Comparison of ENCODE assay signal across 12 cellular contexts in genomic region chr15:75718326-75718725, GRCh38. TPM values are rescaled to one million over a fixed set of nuclear protein-coding genes. Genes with fewer than 3 reads are reported as not detected.
A peak's percentile ranks its signal among the peaks of the same experiment; 100 is the strongest.
DNase-seq lines count a peak whose midpoint lies in the region; ATAC-seq and TF ChIP-seq lines count a peak whose summit lies in the region.
"Had no signal": no experiment of that assay in that cellular context is flagged by ENCODE, and none has a peak within 500 bp of the region (broad histone marks: within the 10 kb centered on the region; RNA-seq: fewer than 3 reads in every experiment).

No MANE protein-coding gene starts in this region.

- no peaks in the 10 kb centered on the region for H3K27me3 ChIP-seq in colonic mucosa

- CTCF ChIA-PET in HEK293 (lab: Yijun Ruan, JAX) = interaction anchor here (0.6 kb wide), 1 partner anchor 14 kb away, joined by 4 read pairs; no protein-coding TSS in a partner anchor

- POLR2A ChIA-PET in HEK293 (lab: Yijun Ruan, JAX) = no interaction called here

- H3K4me1 ChIP-seq in HEK293 (ENCODE audit: control insufficient read depth, insufficient read depth, low read length) = no peaks in the 10 kb centered on the region; the same call in 1 of the 2 replicates
- H3K4me1 ChIP-seq in colonic mucosa = peaks cover 6% of the 10 kb centered on the region

- H3K27ac ChIP-seq in HEK293 (ENCODE audit: extremely low read depth, low read depth, low read length) (no peak overlapping the region), colonic mucosa (no peak overlapping the region)
- H3K27ac ChIP-seq: left lung, WERI-Rb-1 had no signal

- intact Hi-C loops in colonic mucosa (cut with DNase I) = no loop called here

- H3K4me3 ChIP-seq in HEK293 (ENCODE audit: low read depth, low read length) (no peak overlapping the region), fibroblast of pulmonary artery (replicated peaks; ENCODE audit: low read depth, low read length) (no peak overlapping the region), colonic mucosa (no peak overlapping the region)
- H3K4me3 ChIP-seq: left lung had no signal

- no peaks in the 10 kb centered on the region for H3K36me3 ChIP-seq in HEK293 (ENCODE audit: control insufficient read depth in 2 of 2, insufficient read depth in 1 of 2, low read length in 2 of 2)
- H3K36me3 ChIP-seq in colonic mucosa = no peaks in the 10 kb centered on the region
- H3K36me3 ChIP-seq: left lung, WERI-Rb-1 had no signal

- TF ChIP-seq CTCF in HEK293 (tag by site-specific recombination; IDR thresholded peaks at IDR 0.05) (no peak), fibroblast of pulmonary artery (IDR thresholded peaks at IDR 0.05; ENCODE audit: low read length, missing control alignments) (no peak), colonic mucosa (IDR thresholded peaks at IDR 0.05) (no peak)

- DNase-seq in T1000 (lab: John Stamatoyannopoulos, UW) (peak; percentile 43), fibroblast of pulmonary artery (ENCODE audit: low read depth) (peak; percentile 66), stromal cell of bone marrow (ENCODE audit: low read depth) (peak; percentile 51), Ammon's horn (ENCODE audit: low spot score) (no peak), colonic mucosa (no peak)
- no peak for DNase-seq in activated CD4-positive, alpha-beta T cell treated with anti-CD3 and anti-CD28 coated beads, Interleukin-2, amount 50 U/mL, for 4 hours
- DNase-seq: H9, NCI-H345, WERI-Rb-1 had no signal

- H3K9me3 ChIP-seq in HEK293 (ENCODE audit: control insufficient read depth, insufficient read depth, low read depth, low read length) (no peaks in the 10 kb centered on the region), colonic mucosa (no peaks in the 10 kb centered on the region)
- H3K9me3 ChIP-seq: left lung had no signal

- no peak overlapping the region for H3K9ac ChIP-seq in colonic mucosa (ENCODE audit: low read depth in 2 of 2, low read length in 2 of 2)

- ATAC-seq in GM21786 (IDR thresholded peaks at IDR 0.05; ENCODE audit: unreplicated experiment) = no peak
- ATAC-seq: left lung had no signal

TF ChIP-seq in HEK293, 187 proteins besides CTCF, POLR2A, EP300 and RAD21:
- TF ChIP-seq ZNF335 (tag by site-specific recombination; conservative IDR thresholded peaks at IDR 0.05) (no peak), ZNF677 (tag by site-specific recombination; IDR thresholded peaks at IDR 0.05) (no peak), ZNF24 (tag by site-specific recombination; IDR thresholded peaks at IDR 0.05) (0 out of 2 replicates have a peak, but pooled peaks have one; percentile 22), ZNF596 (tag by site-specific recombination; IDR thresholded peaks at IDR 0.05) (no peak), SP3 (tag by site-specific recombination; IDR thresholded peaks at IDR 0.05) (no peak), ZNF449 (tag by site-specific recombination; IDR thresholded peaks at IDR 0.05) (no peak), ELK4 (IDR thresholded peaks at IDR 0.05; ENCODE audit: borderline replicate concordance, low read depth, low read length) (no peak), ZNF626 (tag by site-specific recombination; IDR thresholded peaks at IDR 0.05) (no peak), ZNF600 (tag by site-specific recombination; IDR thresholded peaks at IDR 0.05) (peak; percentile 43; the same call in 1 of the 2 replicates), ZNF398 (tag by site-specific recombination; IDR thresholded peaks at IDR 0.05) (no peak), KLF10 (tag by site-specific recombination; IDR thresholded peaks at IDR 0.05) (no peak), ZNF311 (tag by site-specific recombination; IDR thresholded peaks at IDR 0.05; ENCODE audit: borderline replicate concordance) (no peak), ZNF580 (tag by site-specific recombination; IDR thresholded peaks at IDR 0.05) (no peak)
TF ChIP-seq in HEK293: peak in this region for 2.

RNA-seq across cellular contexts. Expression of gene CSPG4, which starts 5.7 kb away (rescaled TPM):
- 10 to 100 TPM in 1 of 2 donors, 1 to 10 TPM in 1; 2.1 to 12.7 TPM for total RNA-seq in colonic mucosa

Comparison
In these comparisons a context has a peak if more than half of its experiments do, and no peak if none do; other contexts are left out.
1. DNase-seq: peak in T1000 (single experiment), fibroblast of pulmonary artery (single experiment) and stromal cell of bone marrow (single experiment); none in activated CD4-positive, alpha-beta T cell treated with anti-CD3 and anti-CD28 coated beads, Interleukin-2, amount 50 U/mL, for 4 hours (0 of 2), Ammon's horn (single experiment) and colonic mucosa (single experiment).